In genomic region chr9:136609838-136610311, GRCh38 we compare ENCODE assay signal across 1 cellular context.
TF ChIP-seq lines count a peak whose summit lies in the region.

No MANE protein-coding gene starts in this region.

TF ChIP-seq in GM12878, 131 proteins besides CTCF, POLR2A, EP300 and RAD21 (continued from another document):
- TF ChIP-seq IRF3 (IDR thresholded peaks at IDR 0.05) (no peak), ZBTB33 (IDR thresholded peaks at IDR 0.05) (no peak), RAD51 (IDR thresholded peaks at IDR 0.05) (no peak), ZSCAN29 (IDR thresholded peaks at IDR 0.05) (no peak), CBX5 (IDR thresholded peaks at IDR 0.05; ENCODE audit: low read depth) (no peak), ZBTB4 (CRISPR knock-in tag; IDR thresholded peaks at IDR 0.05) (no peak)
